Comparison of ENCODE assay signal across 22 cellular contexts in genomic region chr3:43723121-43723734, GRCh38. TPM values are rescaled to one million over a fixed set of nuclear protein-coding genes. Genes with fewer than 3 reads are reported as not detected.
A peak's percentile ranks its signal among the peaks of the same experiment; 100 is the strongest.
DNase-seq lines count a peak whose midpoint lies in the region; ATAC-seq, FAIRE-seq and TF ChIP-seq lines count a peak whose summit lies in the region.
"Had no signal": no experiment of that assay in that cellular context is flagged by ENCODE, and none has a peak within 500 bp of the region (broad histone marks: within the 10 kb centered on the region; RNA-seq: fewer than 3 reads in every experiment).

No MANE protein-coding gene starts in this region.

- H3K9ac ChIP-seq in mesenchymal stem cell (ENCODE audit: low read length), result peak overlapping the region; percentile 86

- H4K8ac ChIP-seq in mesenchymal stem cell (ENCODE audit: low read length), result no peak overlapping the region

- no peak overlapping the region for H3K4ac ChIP-seq in mesenchymal stem cell (ENCODE audit: low read depth in 1 of 2, low read length in 2 of 2)

- H3K4me3 ChIP-seq in ACC112 (ENCODE audit: low read depth, low read length), result peak overlapping the region; percentile 5; the same call in 1 of the 2 replicates
- H3K4me3 ChIP-seq in bronchial epithelial cell (ENCODE audit: low read depth, low read length), result no peak overlapping the region
- H3K4me3 ChIP-seq in mesenchymal stem cell (ENCODE audit: insufficient read depth in 1 of 2, low read depth in 1 of 2, low read length in 2 of 2), result no peak overlapping the region
- H3K4me3 ChIP-seq: SJSA1 had no signal

- H3K36me3 ChIP-seq in ACC112 (ENCODE audit: insufficient read depth, low read length), result peaks cover 6% of the 10 kb centered on the region; the same call in 1 of the 2 replicates
- H3K36me3 ChIP-seq in bronchial epithelial cell (ENCODE audit: control insufficient read depth, insufficient read depth, low read length), result peaks cover 3% of the 10 kb centered on the region
- peaks cover 0 to 25% of the 10 kb centered on the region in 2 experiments for H3K36me3 ChIP-seq in mesenchymal stem cell (ENCODE audit: control insufficient read depth in 1 of 2, insufficient read depth in 2 of 2, low read depth in 1 of 2, low read length in 2 of 2)
- H3K36me3 ChIP-seq: SJSA1 had no signal

- H3K27ac ChIP-seq in ACC112 (ENCODE audit: low read depth, low read length) (peak overlapping the region; percentile 95), mesenchymal stem cell (ENCODE audit: low read length, poor library complexity, severe bottlenecking) (no peak overlapping the region)
- H3K27ac ChIP-seq: SJSA1 had no signal

- ATAC-seq in GM19023 (IDR thresholded peaks at IDR 0.05; ENCODE audit: unreplicated experiment), result no peak
- ATAC-seq: activated CD8-positive, alpha-beta T cell treated with anti-CD3 and anti-CD28 coated beads, Interleukin-2, amount 10 ng/mL, durations not matched to agents 7 days and 5 days; activated T-cell treated with anti-CD3 and anti-CD28 coated beads, Interleukin-2, amount 50 U/mL, for 72 hours; effector memory CD8-positive, alpha-beta T cell; stimulated activated effector memory CD8-positive, alpha-beta T cell treated with anti-CD3 and anti-CD28 coated beads, Interleukin-12 subunit alpha, Interleukin-12 subunit beta, amount 100 ng/mL, for 72 hours; WTC11 had no signal

- no peak for TF ChIP-seq CTCF in bronchial epithelial cell (IDR thresholded peaks at IDR 0.05; ENCODE audit: insufficient read depth, low read length, severe bottlenecking)

- H2BK120ac ChIP-seq in mesenchymal stem cell (ENCODE audit: low read depth, low read length), result no peak overlapping the region

- no peak overlapping the region for H4K91ac ChIP-seq in mesenchymal stem cell (ENCODE audit: low read length)

- no peaks in the 10 kb centered on the region for H3K79me1 ChIP-seq in mesenchymal stem cell (replicated peaks; ENCODE audit: low read length, poor library complexity, severe bottlenecking)

- peaks cover 45% of the 10 kb centered on the region for H3K4me1 ChIP-seq in ACC112 (ENCODE audit: control insufficient read depth, insufficient read depth, low read length, unreplicated experiment)
- H3K4me1 ChIP-seq in mesenchymal stem cell (ENCODE audit: control insufficient read depth, insufficient read depth, low read depth, low read length), result peaks cover 7% of the 10 kb centered on the region
- H3K4me1 ChIP-seq: SJSA1 had no signal

- peak; percentile 25 for DNase-seq in M059J (ENCODE audit: low read depth)
- DNase-seq in bronchial epithelial cell (ENCODE audit: low read depth), result peak; percentile 95
- no peak for DNase-seq in mesenchymal stem cell
- DNase-seq in medulla oblongata (ENCODE audit: extremely low spot score), result no peak
- no peak for DNase-seq in Kasumi-1 (lab: John Stamatoyannopoulos, UW)
- DNase-seq in NCI-H2227 treated with DMSO at 0.1 percent for 48 hours (lab: John Stamatoyannopoulos, UW), result no peak
- DNase-seq: ACHN; activated CD8-positive, alpha-beta T cell treated with anti-CD3 and anti-CD28 coated beads, Interleukin-2, amount 10 ng/mL, durations not matched to agents 7 days and 5 days; activated T-cell treated with anti-CD3 and anti-CD28 coated beads, Interleukin-2, amount 50 U/mL, for 72 hours; CD4-positive, CD25-positive, alpha-beta regulatory T cell; cerebellar nuclear complex; DMS53; effector memory CD8-positive, alpha-beta T cell; foreskin melanocyte; MM.1S; NCI-H187 treated with DMSO at 0.1 percent for 48 hours; NCI-H524 treated with DMSO at 0.1 percent for 48 hours had no signal

- WGBS in mesenchymal stem cell, result 95% methylated on average over 2 of the region's 3 CpGs

- no peak overlapping the region for H3K14ac ChIP-seq in mesenchymal stem cell (ENCODE audit: low read length in 2 of 2)

- H2AK5ac ChIP-seq in mesenchymal stem cell (ENCODE audit: low read length, severe bottlenecking), result no peak overlapping the region

- H3K27me3 ChIP-seq in ACC112 (ENCODE audit: insufficient read depth, low read length) (no peaks in the 10 kb centered on the region), bronchial epithelial cell (ENCODE audit: control insufficient read depth, insufficient read depth, low read length) (no peaks in the 10 kb centered on the region), mesenchymal stem cell (ENCODE audit: control insufficient read depth in 1 of 2, insufficient read depth in 1 of 2, low read length in 2 of 2) (no peaks in the 10 kb centered on the region)
- H3K27me3 ChIP-seq: SJSA1 had no signal

- no peak overlapping the region for H2BK5ac ChIP-seq in mesenchymal stem cell (ENCODE audit: low read depth, low read length, poor library complexity, severe bottlenecking)

- no peaks in the 10 kb centered on the region for H3K79me2 ChIP-seq in ACC112 (ENCODE audit: control insufficient read depth, insufficient read depth, low read length, unreplicated experiment)

- no peak overlapping the region for H2BK12ac ChIP-seq in mesenchymal stem cell (ENCODE audit: low read length in 2 of 2)

- no peaks in the 10 kb centered on the region for H3K9me3 ChIP-seq in mesenchymal stem cell (ENCODE audit: control insufficient read depth, low read length)
- H3K9me3 ChIP-seq: SJSA1 had no signal

- H2BK15ac ChIP-seq in mesenchymal stem cell (ENCODE audit: low read depth, poor library complexity, severe bottlenecking), result no peak overlapping the region

- H2AFZ ChIP-seq in ACC112 (ENCODE audit: low read length, unreplicated experiment), result peak overlapping the region; percentile 23
- H2AFZ ChIP-seq in mesenchymal stem cell (ENCODE audit: low read depth, low read length), result no peak overlapping the region

- H3K4me2 ChIP-seq in mesenchymal stem cell (ENCODE audit: low read length, poor library complexity, severe bottlenecking), result no peak overlapping the region

- H3K18ac ChIP-seq in mesenchymal stem cell (ENCODE audit: low read depth in 1 of 2, low read length in 2 of 2), result no peak overlapping the region

- H3K23ac ChIP-seq in mesenchymal stem cell (ENCODE audit: low read length in 2 of 2), result no peak overlapping the region

- no peak for FAIRE-seq in bronchial epithelial cell (lab: Jason Lieb, UNC)

RNA-seq across cellular contexts. Expression of gene ABHD5, which starts 32.5 kb away (rescaled TPM):
- total RNA-seq in M059J (2014; rRNA removed; shearing (Covaris generic)), result 22.2 and 27.7 TPM in 2 replicates
- 33.2 and 34.2 TPM in 2 replicates for total RNA-seq in bronchial epithelial cell
- 11.5 TPM for polyA plus RNA-seq in mesenchymal stem cell (2013, experiment 1 of 2)
- polyA plus RNA-seq in mesenchymal stem cell (2013, experiment 2 of 2), result 11.7 TPM

Comparison
In these comparisons a context has a peak if more than half of its experiments do, and no peak if none do; other contexts are left out.
1. DNase-seq: peak in M059J (single experiment) and bronchial epithelial cell (single experiment); none in mesenchymal stem cell (single experiment), medulla oblongata (single experiment), Kasumi-1 (0 of 2) and NCI-H2227 treated with DMSO at 0.1 percent for 48 hours (single experiment).